2 cellular contexts compared by ENCODE assay signal in genomic region chr19:2115324-2115723, GRCh38.
TF ChIP-seq lines count a peak whose summit lies in the region.

No MANE protein-coding gene starts in this region.

TF ChIP-seq in IMR-90, 13 proteins besides CTCF, POLR2A, EP300 and RAD21:
- TF ChIP-seq RFX5 (IDR thresholded peaks at IDR 0.05; ENCODE audit: low read depth, low read length), result no peak
- TF ChIP-seq FOS (IDR thresholded peaks at IDR 0.05; ENCODE audit: low read depth, low read length), result no peak
- TF ChIP-seq USF2 (IDR thresholded peaks at IDR 0.05; ENCODE audit: low read depth, low read length), result no peak
- no peak for TF ChIP-seq CHD1 (IDR thresholded peaks at IDR 0.05; ENCODE audit: low read depth, low read length)
- TF ChIP-seq BHLHE40 (IDR thresholded peaks at IDR 0.05; ENCODE audit: low read depth, low read length), result no peak
- no peak for TF ChIP-seq MAZ (IDR thresholded peaks at IDR 0.05; ENCODE audit: borderline replicate concordance, low read depth, low read length)
- TF ChIP-seq SMC3 (IDR thresholded peaks at IDR 0.05; ENCODE audit: low read depth, low read length), result no peak

TF ChIP-seq in SK-N-SH, 30 proteins besides CTCF, POLR2A, EP300 and RAD21:
- TF ChIP-seq JUND (IDR thresholded peaks at IDR 0.05) (no peak), GATA2 (CRISPR knock-in tag; IDR thresholded peaks at IDR 0.05) (no peak), FOSL2 (IDR thresholded peaks at IDR 0.05; ENCODE audit: borderline replicate concordance, low read depth) (no peak), ELF1 (IDR thresholded peaks at IDR 0.05) (no peak), TAF1 (IDR thresholded peaks at IDR 0.05; ENCODE audit: borderline replicate concordance, low read depth, low read length) (no peak), MAX (IDR thresholded peaks at IDR 0.05; ENCODE audit: low read depth) (no peak), NRF1 (IDR thresholded peaks at IDR 0.05; ENCODE audit: low read depth, low read length) (no peak), MXI1 (IDR thresholded peaks at IDR 0.05; ENCODE audit: low read depth, low read length) (no peak), FOXM1 (IDR thresholded peaks at IDR 0.05; ENCODE audit: low read depth) (no peak), SMC3 (IDR thresholded peaks at IDR 0.05; ENCODE audit: low read depth, low read length) (no peak), USF2 (IDR thresholded peaks at IDR 0.05; ENCODE audit: borderline replicate concordance, low read depth, low read length) (no peak), TEAD4 (IDR thresholded peaks at IDR 0.05; ENCODE audit: borderline replicate concordance, insufficient read depth) (no peak), EZH2phosphoT487 (IDR thresholded peaks at IDR 0.05; ENCODE audit: borderline replicate concordance, low read depth) (no peak), FOXJ3 (CRISPR knock-in tag; IDR thresholded peaks at IDR 0.05) (no peak), SIN3A (IDR thresholded peaks at IDR 0.05; ENCODE audit: borderline replicate concordance, low read depth, low read length) (no peak), RFX5 (IDR thresholded peaks at IDR 0.05; ENCODE audit: low read length) (no peak), CHD2 (IDR thresholded peaks at IDR 0.05; ENCODE audit: low read length, partially characterized antibody) (no peak), GABPA (IDR thresholded peaks at IDR 0.05; ENCODE audit: low read depth) (no peak)
- TF ChIP-seq, protein P1, sequence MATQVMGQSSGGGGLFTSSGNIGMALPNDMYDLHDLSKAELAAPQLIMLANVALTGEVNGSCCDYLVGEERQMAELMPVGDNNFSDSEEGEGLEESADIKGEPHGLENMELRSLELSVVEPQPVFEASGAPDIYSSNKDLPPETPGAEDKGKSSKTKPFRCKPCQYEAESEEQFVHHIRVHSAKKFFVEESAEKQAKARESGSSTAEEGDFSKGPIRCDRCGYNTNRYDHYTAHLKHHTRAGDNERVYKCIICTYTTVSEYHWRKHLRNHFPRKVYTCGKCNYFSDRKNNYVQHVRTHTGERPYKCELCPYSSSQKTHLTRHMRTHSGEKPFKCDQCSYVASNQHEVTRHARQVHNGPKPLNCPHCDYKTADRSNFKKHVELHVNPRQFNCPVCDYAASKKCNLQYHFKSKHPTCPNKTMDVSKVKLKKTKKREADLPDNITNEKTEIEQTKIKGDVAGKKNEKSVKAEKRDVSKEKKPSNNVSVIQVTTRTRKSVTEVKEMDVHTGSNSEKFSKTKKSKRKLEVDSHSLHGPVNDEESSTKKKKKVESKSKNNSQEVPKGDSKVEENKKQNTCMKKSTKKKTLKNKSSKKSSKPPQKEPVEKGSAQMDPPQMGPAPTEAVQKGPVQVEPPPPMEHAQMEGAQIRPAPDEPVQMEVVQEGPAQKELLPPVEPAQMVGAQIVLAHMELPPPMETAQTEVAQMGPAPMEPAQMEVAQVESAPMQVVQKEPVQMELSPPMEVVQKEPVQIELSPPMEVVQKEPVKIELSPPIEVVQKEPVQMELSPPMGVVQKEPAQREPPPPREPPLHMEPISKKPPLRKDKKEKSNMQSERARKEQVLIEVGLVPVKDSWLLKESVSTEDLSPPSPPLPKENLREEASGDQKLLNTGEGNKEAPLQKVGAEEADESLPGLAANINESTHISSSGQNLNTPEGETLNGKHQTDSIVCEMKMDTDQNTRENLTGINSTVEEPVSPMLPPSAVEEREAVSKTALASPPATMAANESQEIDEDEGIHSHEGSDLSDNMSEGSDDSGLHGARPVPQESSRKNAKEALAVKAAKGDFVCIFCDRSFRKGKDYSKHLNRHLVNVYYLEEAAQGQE (IDR thresholded peaks at IDR 0.05; ENCODE audit: low read depth, low read length), result no peak
- TF ChIP-seq, protein P2, sequence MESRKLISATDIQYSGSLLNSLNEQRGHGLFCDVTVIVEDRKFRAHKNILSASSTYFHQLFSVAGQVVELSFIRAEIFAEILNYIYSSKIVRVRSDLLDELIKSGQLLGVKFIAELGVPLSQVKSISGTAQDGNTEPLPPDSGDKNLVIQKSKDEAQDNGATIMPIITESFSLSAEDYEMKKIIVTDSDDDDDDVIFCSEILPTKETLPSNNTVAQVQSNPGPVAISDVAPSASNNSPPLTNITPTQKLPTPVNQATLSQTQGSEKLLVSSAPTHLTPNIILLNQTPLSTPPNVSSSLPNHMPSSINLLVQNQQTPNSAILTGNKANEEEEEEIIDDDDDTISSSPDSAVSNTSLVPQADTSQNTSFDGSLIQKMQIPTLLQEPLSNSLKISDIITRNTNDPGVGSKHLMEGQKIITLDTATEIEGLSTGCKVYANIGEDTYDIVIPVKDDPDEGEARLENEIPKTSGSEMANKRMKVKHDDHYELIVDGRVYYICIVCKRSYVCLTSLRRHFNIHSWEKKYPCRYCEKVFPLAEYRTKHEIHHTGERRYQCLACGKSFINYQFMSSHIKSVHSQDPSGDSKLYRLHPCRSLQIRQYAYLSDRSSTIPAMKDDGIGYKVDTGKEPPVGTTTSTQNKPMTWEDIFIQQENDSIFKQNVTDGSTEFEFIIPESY (IDR thresholded peaks at IDR 0.05; ENCODE audit: borderline replicate concordance, low read depth), result no peak
